ENCODE assay signal across 17 cellular contexts in the genomic region with DNA sequence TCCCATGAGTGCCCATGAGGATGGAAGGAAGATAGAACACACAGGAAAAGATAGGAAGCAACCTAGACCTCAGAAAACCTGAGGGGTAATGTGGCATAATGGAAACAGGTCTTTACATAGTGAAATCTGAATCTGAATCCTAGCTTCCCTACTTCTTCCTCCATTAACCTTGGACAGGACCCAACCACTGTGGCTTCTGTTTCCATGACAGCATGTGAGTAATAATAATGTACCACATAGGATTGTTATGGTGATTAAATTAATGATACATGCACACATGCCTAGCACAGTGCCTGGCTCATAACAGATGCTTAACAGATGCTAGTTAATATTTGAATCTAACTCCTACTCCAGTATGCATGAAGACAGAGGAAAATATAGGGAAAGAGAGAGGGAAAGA. TPM values are rescaled to one million over a fixed set of nuclear protein-coding genes. Genes with fewer than 3 reads are reported as not detected.
A peak's percentile ranks its signal among the peaks of the same experiment; 100 is the strongest.
DNase-seq lines count a peak whose midpoint lies in the region; ATAC-seq and TF ChIP-seq lines count a peak whose summit lies in the region.
"Had no signal": no experiment of that assay in that cellular context is flagged by ENCODE, and none has a peak within 500 bp of the region (broad histone marks: within the 10 kb centered on the region; RNA-seq: fewer than 3 reads in every experiment).

No MANE protein-coding gene starts in this region.

- peaks cover 20% of the 10 kb centered on the region for H3K36me3 Mint-ChIP-seq in activated T-cell treated with anti-CD3 and anti-CD28 coated beads, Interleukin-2, amount 50 U/mL, for 24 hours (ENCODE audit: low read depth)
- peaks cover 29% of the 10 kb centered on the region for H3K36me3 Mint-ChIP-seq in activated naive CD8-positive, alpha-beta T cell treated with anti-CD3 and anti-CD28 coated beads for 36 hours

- no peaks in the 10 kb centered on the region for H4K20me1 ChIP-seq in osteoblast (ENCODE audit: insufficient read depth, low read length)

- H3K27me3 ChIP-seq in osteoblast (ENCODE audit: insufficient read depth, low read length) = peaks cover 12% of the 10 kb centered on the region
- H3K27me3 ChIP-seq: pancreas, uterus had no signal

- no peak overlapping the region for H3K4me2 ChIP-seq in osteoblast (ENCODE audit: insufficient read depth, low read length)

- H3K9me3 Mint-ChIP-seq in activated T-cell treated with anti-CD3 and anti-CD28 coated beads, Interleukin-2, amount 50 U/mL, for 24 hours = no peaks in the 10 kb centered on the region
- H3K9me3 Mint-ChIP-seq in activated naive CD8-positive, alpha-beta T cell treated with anti-CD3 and anti-CD28 coated beads for 36 hours = peaks cover 4% of the 10 kb centered on the region

- H3K36me3 ChIP-seq in osteoblast (ENCODE audit: insufficient read depth, low read length) = no peaks in the 10 kb centered on the region
- H3K36me3 ChIP-seq: pancreas, uterus had no signal

- H3K4me1 Mint-ChIP-seq in activated T-cell treated with anti-CD3 and anti-CD28 coated beads, Interleukin-2, amount 50 U/mL, for 24 hours (ENCODE audit: low read depth) = peaks cover 92% of the 10 kb centered on the region
- H3K4me1 Mint-ChIP-seq in activated naive CD8-positive, alpha-beta T cell treated with anti-CD3 and anti-CD28 coated beads for 36 hours = peaks cover 84% of the 10 kb centered on the region

- no peaks in the 10 kb centered on the region for H3K4me1 ChIP-seq in osteoblast (ENCODE audit: insufficient read depth, low read length)
- H3K4me1 ChIP-seq: pancreas, uterus had no signal

- H3K27me3 Mint-ChIP-seq in activated T-cell treated with anti-CD3 and anti-CD28 coated beads, Interleukin-2, amount 50 U/mL, for 24 hours = no peaks in the 10 kb centered on the region
- H3K27me3 Mint-ChIP-seq in activated naive CD8-positive, alpha-beta T cell treated with anti-CD3 and anti-CD28 coated beads for 36 hours = no peaks in the 10 kb centered on the region

- no peaks in the 10 kb centered on the region for H3K9me3 ChIP-seq in osteoblast (ENCODE audit: low read depth, low read length)
- H3K9me3 ChIP-seq: pancreas, uterus had no signal

- no peak for DNase-seq in activated T-cell treated with anti-CD3 and anti-CD28 coated beads, Interleukin-2, amount 50 U/mL, for 24 hours
- DNase-seq in activated T-cell treated with anti-CD3 and anti-CD28 coated beads for 4 hours (no peak), LHCN-M2 (ENCODE audit: low read depth) (peak; percentile 55), osteoblast (ENCODE audit: insufficient read length, low spot score, missing footprints) (peak; percentile 73), COLO668 (lab: John Stamatoyannopoulos, UW; ENCODE audit: unreplicated experiment) (no peak)
- no peak for DNase-seq in activated naive CD8-positive, alpha-beta T cell treated with anti-CD3 and anti-CD28 coated beads for 36 hours
- no peak for DNase-seq in central memory CD4-positive, alpha-beta T cell
- DNase-seq: ACHN, COR-L47, GF-D8, KG1, NCI-H2171, NCI-H82, pancreas, uterus had no signal

- H3K4me3 Mint-ChIP-seq in activated T-cell treated with anti-CD3 and anti-CD28 coated beads, Interleukin-2, amount 50 U/mL, for 24 hours = no peak overlapping the region
- H3K4me3 Mint-ChIP-seq in activated naive CD8-positive, alpha-beta T cell treated with anti-CD3 and anti-CD28 coated beads for 36 hours = no peak overlapping the region

- ATAC-seq in HG03159 (IDR thresholded peaks at IDR 0.05; ENCODE audit: unreplicated experiment) = no peak
- ATAC-seq: left lobe of liver, pancreas had no signal

- H3K27ac Mint-ChIP-seq in activated T-cell treated with anti-CD3 and anti-CD28 coated beads, Interleukin-2, amount 50 U/mL, for 24 hours = peak overlapping the region; percentile 61
- peak overlapping the region; percentile 99 for H3K27ac Mint-ChIP-seq in activated naive CD8-positive, alpha-beta T cell treated with anti-CD3 and anti-CD28 coated beads for 36 hours

- no peak for TF ChIP-seq CTCF in osteoblast (IDR thresholded peaks at IDR 0.05; ENCODE audit: extremely low read depth, low read depth, low read length)

- H3K79me2 ChIP-seq in osteoblast (ENCODE audit: insufficient read depth, low read length) = no peaks in the 10 kb centered on the region

- no peak overlapping the region for H2AFZ ChIP-seq in osteoblast (ENCODE audit: low read length)

- no peak overlapping the region for H3K4me3 ChIP-seq in osteoblast (ENCODE audit: insufficient read depth, low read length)
- H3K4me3 ChIP-seq: pancreas, uterus had no signal

- H3K27ac ChIP-seq in osteoblast (ENCODE audit: low read depth, low read length) = no peak overlapping the region
- H3K27ac ChIP-seq: pancreas, uterus had no signal

RNA-seq across cellular contexts. Expression of gene TTC9, which starts 11.2 kb away (rescaled TPM):
- 5.1 and 5.6 TPM in 2 replicates for total RNA-seq in LHCN-M2 (2014; rRNA removed)
- 11.1 TPM for polyA plus RNA-seq in LHCN-M2 (2012)
- 1 to 10 TPM; 4.9 to 5.4 TPM for total RNA-seq in activated naive CD8-positive, alpha-beta T cell treated with anti-CD3 and anti-CD28 coated beads for 36 hours
- total RNA-seq in osteoblast = 0.29 and 0.36 TPM in 2 replicates

RNA-seq across cellular contexts. Expression of gene MED6, which starts 52.4 kb away (rescaled TPM):
- total RNA-seq in LHCN-M2 (2014; rRNA removed) = 23.6 and 25.4 TPM in 2 replicates
- polyA plus RNA-seq in LHCN-M2 (2012) = 18.4 TPM
- 10 to 100 TPM; 62.3 to 66.6 TPM for total RNA-seq in activated naive CD8-positive, alpha-beta T cell treated with anti-CD3 and anti-CD28 coated beads for 36 hours
- 32.2 and 40.1 TPM in 2 replicates for total RNA-seq in osteoblast

Comparison
In these comparisons a context has a peak if more than half of its experiments do, and no peak if none do; other contexts are left out.
1. DNase-seq: peak in LHCN-M2 (single experiment) and osteoblast (single experiment); none in activated T-cell treated with anti-CD3 and anti-CD28 coated beads, Interleukin-2, amount 50 U/mL, for 24 hours (single experiment), activated T-cell treated with anti-CD3 and anti-CD28 coated beads for 4 hours (single experiment), activated naive CD8-positive, alpha-beta T cell treated with anti-CD3 and anti-CD28 coated beads for 36 hours (single experiment), COLO668 (single experiment) and central memory CD4-positive, alpha-beta T cell (single experiment).